Comparison of ENCODE assay signal across 30 cellular contexts in the genomic region with DNA sequence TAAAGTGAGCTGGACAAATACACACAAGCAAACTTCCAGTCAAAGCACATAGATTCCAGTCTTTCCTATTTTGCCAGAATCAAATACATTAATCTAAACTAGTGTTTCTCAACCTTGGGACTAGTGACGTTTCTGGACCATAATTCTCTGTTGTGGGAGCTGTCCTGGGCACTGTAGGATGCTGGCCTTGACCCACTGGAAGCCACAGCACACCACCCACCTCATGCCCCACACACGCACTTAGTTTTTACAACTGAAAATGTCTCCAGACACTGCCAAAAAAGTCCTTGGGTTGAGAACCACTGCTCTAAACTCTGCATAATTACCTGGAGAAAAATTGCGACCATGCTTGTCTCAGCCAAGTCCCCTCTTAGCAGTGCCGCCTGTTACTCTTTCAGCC. TPM values are rescaled to one million over a fixed set of nuclear protein-coding genes. Genes with fewer than 3 reads are reported as not detected.
"Had no signal": no experiment of that assay in that cellular context is flagged by ENCODE, and none has a peak within 500 bp of the region (broad histone marks: within the 10 kb centered on the region; RNA-seq: fewer than 3 reads in every experiment).

No MANE protein-coding gene starts in this region.

- H3K4me3 ChIP-seq: ascending aorta, body of pancreas, breast epithelium, cardiac muscle cell had no signal

- DNase-seq: activated effector memory CD4-positive, alpha-beta T cell treated with anti-CD3 and anti-CD28 coated beads, Interleukin-2, amount 50 U/mL, for 16 hours; activated effector memory CD4-positive, alpha-beta T cell treated with Interleukin-2 at 50 U/mL for 16 hours; activated gamma-delta T cell; activated gamma-delta T cell treated with Interleukin-2 at 50 U/mL for 16 hours; activated naive CD4-positive, alpha-beta T cell; activated naive CD4-positive, alpha-beta T cell treated with anti-CD3 and anti-CD28 coated beads for 36 hours; activated naive CD4-positive, alpha-beta T cell treated with anti-CD3 and anti-CD28 coated beads, Interleukin-2, amount 10 ng/mL, durations not matched to agents 7 days and 5 days; activated naive CD4-positive, alpha-beta T cell treated with anti-CD3 and anti-CD28 coated beads, Interleukin-2, amount 50 U/mL, for 16 hours; activated naive CD4-positive, alpha-beta T cell treated with Interleukin-2 at 50 U/mL for 16 hours; activated naive CD8-positive, alpha-beta T cell treated with anti-CD3 and anti-CD28 coated beads for 36 hours; activated naive CD8-positive, alpha-beta T cell treated with anti-CD3 and anti-CD28 coated beads, Interleukin-2, amount 10 ng/mL, durations not matched to agents 7 days and 5 days; activated naive CD8-positive, alpha-beta T cell treated with anti-CD3 and anti-CD28 coated beads, Interleukin-2, amount 50 U/mL, for 24 hours; activated T-cell treated with anti-CD3 and anti-CD28 coated beads, Interleukin-2, amount 50 U/mL, for 1 hour; activated T-cell treated with anti-CD3 and anti-CD28 coated beads, Interleukin-2, amount 50 U/mL, for 24 hours; activated T-cell treated with anti-CD3 and anti-CD28 coated beads, Interleukin-2, amount 50 U/mL, for 4 hours; activated T-cell treated with anti-CD3 and anti-CD28 coated beads, Interleukin-2, amount 50 U/mL, for 48 hours; activated T-cell treated with anti-CD3 and anti-CD28 coated beads, Interleukin-2, amount 50 U/mL, for 72 hours; amniotic stem cell; amygdala; anterior cingulate cortex; aorta; body of pancreas; brain microvascular endothelial cell; central memory CD4-positive, alpha-beta T cell; cerebellar nuclear complex had no signal

- H3K27ac ChIP-seq: ascending aorta, body of pancreas, brain microvascular endothelial cell, breast epithelium, cardiac muscle cell had no signal

- ATAC-seq: activated naive CD4-positive, alpha-beta T cell treated with anti-CD3 and anti-CD28 coated beads, Interleukin-2, amount 50 U/mL, for 72 hours; activated naive CD8-positive, alpha-beta T cell treated with anti-CD3 and anti-CD28 coated beads, Interleukin-2, amount 50 U/mL, for 24 hours; activated T-cell treated with anti-CD3 and anti-CD28 coated beads, Interleukin-2, amount 50 U/mL, for 4 hours; activated T-cell treated with anti-CD3 and anti-CD28 coated beads, Interleukin-2, amount 50 U/mL, for 72 hours; activated T-helper 17 cell treated with anti-CD3 and anti-CD28 coated beads, Interleukin-2, amount 50 U/mL, for 72 hours; body of pancreas had no signal

- H3K27me3 ChIP-seq: ascending aorta, body of pancreas, brain microvascular endothelial cell, cardiac muscle cell had no signal

- H3K36me3 ChIP-seq: ascending aorta, brain microvascular endothelial cell, breast epithelium, cardiac muscle cell had no signal

- H3K4me1 ChIP-seq: ascending aorta, body of pancreas, breast epithelium had no signal

- H3K9me3 ChIP-seq: ascending aorta, body of pancreas, breast epithelium had no signal

RNA-seq across cellular contexts. Expression of gene MAP3K15, which starts 57.6 kb away (rescaled TPM):
- total RNA-seq: breast epithelium had no signal
